In the genomic region with DNA sequence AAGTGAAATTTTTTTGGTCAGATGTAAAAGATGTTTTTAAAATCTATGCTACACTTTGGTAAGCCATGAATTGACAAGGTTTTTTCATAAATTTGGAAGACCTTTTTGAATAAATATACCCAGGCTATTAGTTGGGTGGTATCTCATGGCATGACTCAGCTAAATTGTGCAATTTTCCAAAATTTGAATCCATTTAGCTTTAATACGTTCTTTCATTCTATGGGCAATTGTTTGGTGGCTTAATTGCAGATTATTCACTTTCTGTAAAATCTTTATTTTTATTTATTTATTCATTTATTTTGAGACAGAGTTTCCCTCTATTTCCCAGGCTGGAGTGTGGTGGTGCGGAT, we compare ENCODE assay signal across 21 cellular contexts.
A peak's percentile ranks its signal among the peaks of the same experiment; 100 is the strongest.
DNase-seq lines count a peak whose midpoint lies in the region; ATAC-seq, FAIRE-seq and TF ChIP-seq lines count a peak whose summit lies in the region.
"Had no signal": no experiment of that assay in that cellular context is flagged by ENCODE, and none has a peak within 500 bp of the region (broad histone marks: within the 10 kb centered on the region; RNA-seq: fewer than 3 reads in every experiment).

No MANE protein-coding gene starts in this region.

- H3K9me3 ChIP-seq in A673 (ENCODE audit: low read depth, low read length, poor library complexity, severe bottlenecking) (no peaks in the 10 kb centered on the region), Panc1 (ENCODE audit: control insufficient read depth, insufficient read depth, low read depth, low read length) (no peaks in the 10 kb centered on the region), endothelial cell of umbilical vein (replicated peaks; ENCODE audit: control insufficient read depth, insufficient read depth, low read length) (no peaks in the 10 kb centered on the region)

- H3K27me3 ChIP-seq in A673 (replicated peaks; ENCODE audit: insufficient read depth, low read depth, low read length, poor library complexity) (no peaks in the 10 kb centered on the region), Panc1 (ENCODE audit: control insufficient read depth, insufficient read depth, low read length) (no peaks in the 10 kb centered on the region), endothelial cell of umbilical vein (ENCODE audit: control insufficient read depth in 2 of 2, insufficient read depth in 2 of 2, low read length in 2 of 2) (no peaks in the 10 kb centered on the region)

- H3K79me2 ChIP-seq in endothelial cell of umbilical vein (ENCODE audit: control insufficient read depth, insufficient read depth, low read length) = no peaks in the 10 kb centered on the region

- no peaks in the 10 kb centered on the region for H3K27me3 Mint-ChIP-seq in osteocyte (ENCODE audit: unreplicated experiment)

- H3K9me1 ChIP-seq in endothelial cell of umbilical vein (replicated peaks; ENCODE audit: control insufficient read depth, extremely low read depth, insufficient read depth, low read length) = no peaks in the 10 kb centered on the region

- BruUV-seq in A673 (replicated peaks; lab: Mats Ljungman, UMichigan) = TSS peak; percentile 47
- BruUV-seq in Panc1 (replicated peaks; lab: Mats Ljungman, UMichigan) = no TSS peak
- TSS peak; percentile 90 for BruUV-seq in endothelial cell of umbilical vein (replicated peaks; lab: Mats Ljungman, UMichigan)

- H2AFZ ChIP-seq in endothelial cell of umbilical vein (ENCODE audit: low read depth, low read length) = no peak overlapping the region

- H3K36me3 ChIP-seq in A673 (ENCODE audit: insufficient read depth, low read length, poor library complexity, severe bottlenecking) (no peaks in the 10 kb centered on the region), Panc1 (ENCODE audit: control insufficient read depth, insufficient read depth, low read length) (no peaks in the 10 kb centered on the region), endothelial cell of umbilical vein (ENCODE audit: control insufficient read depth in 2 of 2, extremely low read depth in 1 of 2, insufficient read depth in 2 of 2, low read length in 2 of 2) (no peaks in the 10 kb centered on the region)

- H3K4me1 Mint-ChIP-seq in osteocyte (ENCODE audit: unreplicated experiment) = peaks cover 35% of the 10 kb centered on the region

- in situ Hi-C loops in Panc1 (cut with HindIII; ENCODE audit: low pct_unique_long_range_greater_than_20kb, low sequenced_read_pairs) = no loop called here

- no peak overlapping the region for H3K4me3 Mint-ChIP-seq in osteocyte (ENCODE audit: unreplicated experiment)
- H3K4me3 Mint-ChIP-seq: activated naive CD4-positive, alpha-beta T cell treated with anti-CD3 and anti-CD28 coated beads for 36 hours; activated T-cell treated with anti-CD3 and anti-CD28 coated beads, Interleukin-2, amount 50 U/mL, for 24 hours; effector memory CD8-positive, alpha-beta T cell had no signal

- H3K4me2 ChIP-seq in endothelial cell of umbilical vein (ENCODE audit: insufficient read depth, low read length) = peak overlapping the region; percentile 50

- TF ChIP-seq POLR2A in endothelial cell of umbilical vein (IDR thresholded peaks at IDR 0.05; ENCODE audit: low read depth, low read length) = no peak
- TF ChIP-seq POLR2A in lower leg skin (IDR thresholded peaks at IDR 0.05) = no peak

- ATAC-seq in Panc1 (peak; percentile 13; the same call in 1 of the 2 replicates), GM21786 (IDR thresholded peaks at IDR 0.05; ENCODE audit: unreplicated experiment) (no peak), GM21619 (IDR thresholded peaks at IDR 0.05; ENCODE audit: unreplicated experiment) (no peak), GM21390 (IDR thresholded peaks at IDR 0.05; ENCODE audit: unreplicated experiment) (no peak)
- ATAC-seq: effector memory CD8-positive, alpha-beta T cell had no signal

- WGBS in lower leg skin, 2 donors = 47 to 58% methylated on average over 2 of the region's 2 CpGs

- H3K27ac ChIP-seq in A673 (ENCODE audit: low read depth, low read length, poor library complexity, severe bottlenecking) (peak overlapping the region; percentile 51), Panc1 (ENCODE audit: low read length) (peak overlapping the region; percentile 41), endothelial cell of umbilical vein (ENCODE audit: insufficient read depth, low read depth, low read length) (peak overlapping the region; percentile 71)

- CTCF ChIA-PET in A673 (lab: Charles Lee) (no interaction called here), Panc1 (lab: Charles Lee) (no interaction called here), endothelial cell of umbilical vein (lab: Charles Lee) (interaction anchor here (1.4 to 1.6 kb wide), 2 partner anchors 66 to 154 kb away, joined by 3 to 4 read pairs; no protein-coding TSS in a partner anchor)

- intact Hi-C loops in A673 (cut with micrococcal nuclease; ENCODE audit: unreplicated experiment) = no loop called here
- intact Hi-C loops in Panc1 (cut with micrococcal nuclease; ENCODE audit: unreplicated experiment) = no loop called here
- intact Hi-C loops in endothelial cell of umbilical vein (cut with micrococcal nuclease) = loop anchor here (1.0 to 5.0 kb wide), 5 partner anchors 10 to 107 kb away; partner anchors contain the start of gene RBBP6
- intact Hi-C loops in lower leg skin (cut with DNase I; ENCODE audit: low total_unique reads) = no loop called here

- H3K27ac Mint-ChIP-seq in osteocyte (ENCODE audit: unreplicated experiment) = peak overlapping the region; percentile 91
- H3K27ac Mint-ChIP-seq: activated naive CD4-positive, alpha-beta T cell treated with anti-CD3 and anti-CD28 coated beads for 36 hours; activated T-cell treated with anti-CD3 and anti-CD28 coated beads, Interleukin-2, amount 50 U/mL, for 24 hours; effector memory CD8-positive, alpha-beta T cell had no signal

- H3K4me1 ChIP-seq in A673 (ENCODE audit: insufficient read depth, low read length, poor library complexity, severe bottlenecking) = peaks cover 17% of the 10 kb centered on the region
- peaks cover 14% of the 10 kb centered on the region for H3K4me1 ChIP-seq in Panc1 (ENCODE audit: control insufficient read depth, insufficient read depth, low read length)
- peaks cover 14% of the 10 kb centered on the region for H3K4me1 ChIP-seq in endothelial cell of umbilical vein (ENCODE audit: control insufficient read depth, extremely low read depth, insufficient read depth, low read length)

- dilution Hi-C loops in endothelial cell of umbilical vein (cut with MboI; ENCODE audit: extremely low pct_ligation_motif_present, low sequenced_read_pairs) = no loop called here

- FAIRE-seq in endothelial cell of umbilical vein (lab: Jason Lieb, UNC) = no peak

- no peaks in the 10 kb centered on the region for H3K36me3 Mint-ChIP-seq in osteocyte (ENCODE audit: unreplicated experiment)

- H3K9me3 Mint-ChIP-seq in osteocyte (ENCODE audit: unreplicated experiment) = no peaks in the 10 kb centered on the region
- H3K9me3 Mint-ChIP-seq: activated naive CD4-positive, alpha-beta T cell treated with anti-CD3 and anti-CD28 coated beads for 36 hours; activated T-cell treated with anti-CD3 and anti-CD28 coated beads, Interleukin-2, amount 50 U/mL, for 24 hours; effector memory CD8-positive, alpha-beta T cell had no signal

- TF ChIP-seq CTCF in A673 (conservative IDR thresholded peaks at IDR 0.05; ENCODE audit: low read depth, low read length) (no peak), Panc1 (IDR thresholded peaks at IDR 0.05) (no peak), endothelial cell of umbilical vein (IDR thresholded peaks at IDR 0.05; ENCODE audit: extremely low read depth in 1 of 2, insufficient read depth in 1 of 2, low read depth in 1 of 2, low read length in 2 of 2) (no peak), osteocyte (IDR thresholded peaks at IDR 0.05) (no peak), lower leg skin (IDR thresholded peaks at IDR 0.05) (no peak)

- DNase-seq in A673 (ENCODE audit: low spot score) (peak; percentile 49), Panc1 (ENCODE audit: low read depth, low spot score) (no peak), endothelial cell of umbilical vein (ENCODE audit: low read depth, low spot score) (no peak), osteocyte (ENCODE audit: extremely low spot score, unreplicated experiment) (no peak), lower leg skin (ENCODE audit: low spot score in 2 of 2) (no peak)
- DNase-seq: activated CD4-positive, alpha-beta T cell treated with anti-CD3 and anti-CD28 coated beads for 1 hour; activated naive CD4-positive, alpha-beta T cell treated with anti-CD3 and anti-CD28 coated beads for 36 hours; activated T-cell treated with anti-CD3 and anti-CD28 coated beads, Interleukin-2, amount 50 U/mL, for 24 hours; DMS153; effector memory CD8-positive, alpha-beta T cell; GDM1; head of caudate nucleus; Kasumi-1; NCI-H1048; NCI-H187 treated with DMSO at 0.1 percent for 48 hours; NCI-H345; NCI-H82; T-helper 9 cell had no signal

- POLR2A ChIA-PET in A673 (lab: Charles Lee; ENCODE audit: low non-redundant PET) (no interaction called here), Panc1 (lab: Charles Lee) (no interaction called here), endothelial cell of umbilical vein (lab: Charles Lee) (no interaction called here)

- H3K4me3 ChIP-seq in A673 (ENCODE audit: low read depth, low read length, poor library complexity, severe bottlenecking) (no peak overlapping the region), Panc1 (ENCODE audit: low read depth in 2 of 2, low read length in 2 of 2) (no peak overlapping the region), endothelial cell of umbilical vein (replicated peaks in 1 of 3; ENCODE audit: insufficient read depth in 1 of 3, low read depth in 1 of 3, low read length in 3 of 3) (no peak overlapping the region), lower leg skin (ENCODE audit: low read depth, poor library complexity, severe bottlenecking) (no peak overlapping the region)

- H4K20me1 ChIP-seq in endothelial cell of umbilical vein (replicated peaks; ENCODE audit: control insufficient read depth, extremely low read depth, insufficient read depth, low read length) = no peaks in the 10 kb centered on the region

- peak overlapping the region; percentile 17 for H3K9ac ChIP-seq in endothelial cell of umbilical vein (replicated peaks; ENCODE audit: extremely low read depth, insufficient read depth, low read length)

TF ChIP-seq in endothelial cell of umbilical vein, 7 proteins besides CTCF, POLR2A, EP300 and RAD21:
- TF ChIP-seq MYC (IDR thresholded peaks at IDR 0.05; ENCODE audit: low read depth, low read length) (no peak), EZH2 (IDR thresholded peaks at IDR 0.05; ENCODE audit: borderline replicate concordance, low read depth, low read length, severe bottlenecking) (no peak), JUN (IDR thresholded peaks at IDR 0.05; ENCODE audit: borderline replicate concordance, insufficient read depth, insufficient read length, low read depth) (no peak), POLR2AphosphoS5 (IDR thresholded peaks at IDR 0.05; ENCODE audit: insufficient read depth, low read depth, low read length) (no peak), FOS (IDR thresholded peaks at IDR 0.05; ENCODE audit: borderline replicate concordance, insufficient read depth, low read length) (no peak), GATA2 (IDR thresholded peaks at IDR 0.05; ENCODE audit: insufficient read depth, insufficient read length, low read depth, low read length) (no peak)
- TF ChIP-seq, protein P1, sequence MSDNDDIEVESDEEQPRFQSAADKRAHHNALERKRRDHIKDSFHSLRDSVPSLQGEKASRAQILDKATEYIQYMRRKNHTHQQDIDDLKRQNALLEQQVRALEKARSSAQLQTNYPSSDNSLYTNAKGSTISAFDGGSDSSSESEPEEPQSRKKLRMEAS (IDR thresholded peaks at IDR 0.05; ENCODE audit: insufficient read depth, insufficient read length) = no peak
TF ChIP-seq in endothelial cell of umbilical vein: peak in this region for 0.
